8 cellular contexts compared by ENCODE assay signal in the genomic region with DNA sequence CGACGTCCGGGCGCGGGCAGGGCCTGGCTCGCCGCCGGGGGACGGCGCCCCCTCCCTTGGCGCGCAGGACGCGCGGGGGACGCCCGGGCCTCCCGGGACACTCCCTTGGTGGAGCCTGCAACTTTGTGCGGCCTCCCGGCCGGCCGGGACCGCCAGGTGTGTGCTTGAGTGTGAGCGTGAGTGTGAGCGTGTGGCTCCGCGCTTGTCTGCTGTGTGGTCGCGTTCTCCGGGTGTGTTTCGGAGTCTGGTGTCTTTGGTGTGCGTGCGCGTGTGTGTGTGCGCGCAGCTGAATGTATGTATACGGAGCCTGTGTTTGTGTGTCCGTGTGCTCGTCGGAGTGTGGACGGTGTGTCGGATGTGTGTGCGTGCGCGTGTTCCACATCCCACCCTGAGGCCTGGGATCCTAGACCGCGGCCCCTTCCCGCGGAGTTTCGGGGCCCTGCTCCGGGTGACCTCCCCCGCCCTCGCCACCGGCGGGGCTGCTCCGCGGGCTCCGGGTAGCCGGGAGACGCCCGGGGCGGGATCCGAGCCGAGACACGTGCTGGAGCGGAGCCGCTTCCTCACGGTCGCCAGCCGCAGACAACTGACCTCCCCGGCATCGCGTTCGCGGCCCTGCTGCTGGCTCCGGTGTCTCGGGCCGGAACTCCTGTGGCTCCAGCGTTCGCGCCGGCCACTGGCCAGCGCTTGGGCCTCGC. TPM values are rescaled to one million over a fixed set of nuclear protein-coding genes. Genes with fewer than 3 reads are reported as not detected.
A peak's percentile ranks its signal among the peaks of the same experiment; 100 is the strongest.
DNase-seq lines count a peak whose midpoint lies in the region; FAIRE-seq and TF ChIP-seq lines count a peak whose summit lies in the region.

No MANE protein-coding gene starts in this region.

- DNase-seq in AG09309 (ENCODE audit: low read depth) (no peak), HFFc6 (no peak), astrocyte (ENCODE audit: low read depth) (no peak), NCI-H128 (lab: John Stamatoyannopoulos, UW; ENCODE audit: unreplicated experiment) (no peak), urothelium cell line (ENCODE audit: low spot score) (no peak)
- DNase-seq in activated CD4-positive, CD25-positive, alpha-beta regulatory T cell treated with anti-CD3 and anti-CD28 coated beads, Interleukin-2, amount 50 U/mL, for 72 hours, result no peak

- peaks cover 20% of the 10 kb centered on the region for H4K20me1 ChIP-seq in astrocyte (ENCODE audit: insufficient read depth, low read length)

- H3K9me3 Mint-ChIP-seq in HFFc6 (no peaks in the 10 kb centered on the region), astrocyte (ENCODE audit: unreplicated experiment) (no peaks in the 10 kb centered on the region)

- peak overlapping the region; percentile 100 for H3K4me2 ChIP-seq in astrocyte (ENCODE audit: low read length)

- H3K27ac Mint-ChIP-seq in HFFc6 (peak overlapping the region; percentile 83), astrocyte (ENCODE audit: unreplicated experiment) (peak overlapping the region; percentile 91)

- no peak for FAIRE-seq in astrocyte (lab: Jason Lieb, UNC)
- no peak for FAIRE-seq in urothelium cell line (lab: Jason Lieb, UNC)

- H2AFZ ChIP-seq in astrocyte (ENCODE audit: low read depth, low read length), result peak overlapping the region; percentile 81

- H3K27me3 ChIP-seq in astrocyte (ENCODE audit: insufficient read depth, low read length), result no peaks in the 10 kb centered on the region
- H3K27me3 ChIP-seq in skeletal muscle tissue (ENCODE audit: control insufficient read depth in 3 of 3, insufficient read depth in 3 of 3, low read length in 3 of 3), result peaks cover 0 to 10% (median 0%) of the 10 kb centered on the region in 3 donors

- peak overlapping the region; percentile 86 for H3K4me3 Mint-ChIP-seq in HFFc6
- peak overlapping the region; percentile 83 for H3K4me3 Mint-ChIP-seq in astrocyte (ENCODE audit: unreplicated experiment)

- H3K36me3 ChIP-seq in astrocyte (ENCODE audit: insufficient read depth, low read length), result no peaks in the 10 kb centered on the region
- no peaks in the 10 kb centered on the region for H3K36me3 ChIP-seq in skeletal muscle tissue (ENCODE audit: control insufficient read depth in 3 of 3, insufficient read depth in 3 of 3, low read length in 3 of 3)

- peaks cover 30% of the 10 kb centered on the region for H3K4me1 Mint-ChIP-seq in HFFc6 (ENCODE audit: low read depth)
- H3K4me1 Mint-ChIP-seq in astrocyte (ENCODE audit: low read depth, unreplicated experiment), result peaks cover 24% of the 10 kb centered on the region

- H3K27ac ChIP-seq in astrocyte (ENCODE audit: low read depth, low read length) (no peak overlapping the region), skeletal muscle tissue (ENCODE audit: low read depth, low read length) (peak overlapping the region; percentile 38)

- H3K36me3 Mint-ChIP-seq in HFFc6 (ENCODE audit: low read depth), result no peaks in the 10 kb centered on the region
- H3K36me3 Mint-ChIP-seq in astrocyte (ENCODE audit: low read depth, unreplicated experiment), result peaks cover 1% of the 10 kb centered on the region

- H3K9ac ChIP-seq in astrocyte (ENCODE audit: low read length) (peak overlapping the region; percentile 71), skeletal muscle tissue (ENCODE audit: low read depth in 1 of 3, low read length in 3 of 3) (peak overlapping the region; percentile 50 to 81 (median 70))

- peaks cover 23% of the 10 kb centered on the region for H3K4me1 ChIP-seq in astrocyte (ENCODE audit: insufficient read depth, low read length)
- peaks cover 14 to 29% (median 21%) of the 10 kb centered on the region in 3 donors for H3K4me1 ChIP-seq in skeletal muscle tissue (ENCODE audit: control insufficient read depth in 3 of 3, insufficient read depth in 3 of 3, low read length in 3 of 3)

- TF ChIP-seq CTCF in AG09309 (IDR thresholded peaks at IDR 0.05; ENCODE audit: control insufficient read depth, insufficient read depth, low read depth, low read length, missing control alignments), result no peak
- no peak for TF ChIP-seq CTCF in HFFc6 (IDR thresholded peaks at IDR 0.05)
- TF ChIP-seq CTCF in astrocyte (IDR thresholded peaks at IDR 0.05; ENCODE audit: insufficient read depth, low read depth, low read length), result no peak

- H3K9me3 ChIP-seq in astrocyte (ENCODE audit: insufficient read depth, low read depth, low read length) (no peaks in the 10 kb centered on the region), iPS-18c (ENCODE audit: control insufficient read depth, insufficient read depth, low read length) (no peaks in the 10 kb centered on the region), skeletal muscle tissue (ENCODE audit: control insufficient read depth in 3 of 3, low read length in 3 of 3) (no peaks in the 10 kb centered on the region)

- H3K4me3 ChIP-seq in AG09309 (ENCODE audit: control insufficient read depth, low read depth, low read length), result peak overlapping the region; percentile 48
- peak overlapping the region; percentile 68 for H3K4me3 ChIP-seq in astrocyte (ENCODE audit: insufficient read depth, low read depth, low read length)
- H3K4me3 ChIP-seq in iPS-18c (ENCODE audit: insufficient read depth, low read depth, low read length), result peak overlapping the region; percentile 50
- peak overlapping the region; percentile 48 to 84 (median 83) for H3K4me3 ChIP-seq in skeletal muscle tissue (ENCODE audit: low read length in 3 of 3)

- H3K79me2 ChIP-seq in astrocyte (ENCODE audit: insufficient read depth, low read length), result peaks cover 44% of the 10 kb centered on the region

- H3K27me3 Mint-ChIP-seq in HFFc6 (ENCODE audit: insufficient read depth), result peaks cover 8% of the 10 kb centered on the region
- H3K27me3 Mint-ChIP-seq in astrocyte (ENCODE audit: low read depth, unreplicated experiment), result peaks cover 11% of the 10 kb centered on the region

RNA-seq across cellular contexts. Expression of gene PTPRU, which starts 1.7 kb away (rescaled TPM):
- 1 to 10 TPM; 5.6 to 8.1 (median 7.0) TPM for total RNA-seq in HFFc6 (2021; fragmentation: NEBNext Ultra II Directional; extraction: Animal tissue kit (Norgen Biotek cat#: 25700))
- total RNA-seq in astrocyte (36.6 and 47.2 TPM in 2 replicates), skeletal muscle tissue (27.1 TPM)

RNA-seq across cellular contexts. Expression of gene MECR, which starts 7.3 kb away (rescaled TPM):
- total RNA-seq in HFFc6 (2021; fragmentation: NEBNext Ultra II Directional; extraction: Animal tissue kit (Norgen Biotek cat#: 25700)), result 10 to 100 TPM; 20.5 to 27.1 (median 21.9) TPM
- total RNA-seq in astrocyte, result 25.1 and 30.3 TPM in 2 replicates
- total RNA-seq in skeletal muscle tissue, result 25.1 TPM

RNA-seq across cellular contexts. Expression of gene SRSF4, which starts 56.4 kb away (rescaled TPM):
- total RNA-seq in HFFc6 (2021; fragmentation: NEBNext Ultra II Directional; extraction: Animal tissue kit (Norgen Biotek cat#: 25700)), result 10 to 100 TPM; 47.6 to 54.5 (median 51.5) TPM
- total RNA-seq in astrocyte (48.2 and 52.6 TPM in 2 replicates), skeletal muscle tissue (39.1 TPM)
